In the genomic region with DNA sequence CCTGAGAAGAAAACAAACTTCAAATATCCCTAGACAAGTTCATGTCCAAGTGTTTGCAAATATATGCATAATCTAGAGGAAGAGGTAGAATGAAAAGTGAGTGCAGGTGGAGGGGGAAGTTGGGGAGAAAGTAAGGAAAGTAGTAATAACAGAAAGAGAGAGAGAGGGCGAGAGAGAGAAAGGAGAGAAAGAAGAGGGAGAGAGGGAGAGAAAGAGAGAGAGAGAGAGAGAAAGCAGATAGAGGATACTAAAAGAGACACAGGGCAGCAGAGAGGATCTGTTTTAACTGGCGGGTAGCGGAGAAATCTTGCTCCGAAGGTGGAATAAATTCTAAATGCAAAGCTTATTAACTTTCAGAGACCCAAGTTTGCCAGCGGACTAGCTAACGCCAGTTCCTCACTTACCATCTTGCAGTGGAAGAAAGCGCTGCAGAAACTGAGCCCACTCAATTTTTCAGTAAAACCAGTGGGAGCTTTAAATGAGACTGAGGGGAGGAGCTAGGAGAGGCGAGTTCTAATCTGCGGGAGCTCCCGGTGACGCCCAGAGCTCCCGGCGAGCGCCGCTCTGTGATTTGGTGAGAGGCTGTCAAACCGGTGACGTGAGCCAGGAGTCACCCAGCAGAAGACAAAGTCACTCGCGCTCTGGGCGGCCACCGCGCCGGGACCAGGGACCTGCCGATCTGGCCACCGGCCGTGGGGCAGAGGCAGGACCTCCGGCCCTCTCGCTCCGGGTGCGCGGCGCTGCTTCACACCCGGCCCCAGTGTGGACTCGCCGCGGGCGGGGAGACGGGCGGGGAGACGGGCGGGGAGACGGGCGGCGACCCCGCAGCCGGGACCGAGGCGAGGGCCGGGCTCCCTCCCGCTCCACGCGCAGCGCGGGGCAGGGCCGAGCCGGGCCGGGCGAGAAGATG, we compare ENCODE assay signal across 8 cellular contexts. TPM values are rescaled to one million over a fixed set of nuclear protein-coding genes. Genes with fewer than 3 reads are reported as not detected.
A peak's percentile ranks its signal among the peaks of the same experiment; 100 is the strongest.
DNase-seq lines count a peak whose midpoint lies in the region; ATAC-seq and TF ChIP-seq lines count a peak whose summit lies in the region.

A gene with protein sequence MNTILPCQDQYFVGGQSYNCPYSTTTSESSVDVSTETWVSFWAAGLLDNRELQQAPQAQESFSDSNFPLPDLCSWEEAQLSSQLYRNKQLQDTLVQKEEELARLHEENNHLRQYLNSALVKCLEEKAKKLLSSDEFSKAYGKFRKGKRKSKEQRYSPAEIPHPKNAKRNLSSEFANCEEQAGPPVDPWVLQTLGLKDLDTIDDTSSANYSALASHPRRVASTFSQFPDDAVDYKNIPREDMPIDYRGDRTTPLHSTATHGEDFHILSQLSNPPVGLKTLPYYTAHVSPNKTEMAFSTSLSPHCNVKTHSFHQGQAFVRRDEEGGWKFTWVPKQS (minus strand): TSS at position 486 of the 910 bp plus-strand sequence. CDS start 79 bp downstream, at position 407.

- no peak within 1 kb of the TSS for H4K91ac ChIP-seq in neuronal stem cell (ENCODE audit: low read depth, low read length, poor library complexity)

- peaks cover 32% of the 10 kb centered on the region for H3K27me3 Mint-ChIP-seq in activated naive CD8-positive, alpha-beta T cell
- peaks cover 3% of the 10 kb centered on the region for H3K27me3 Mint-ChIP-seq in glutamatergic neuron (ENCODE audit: unreplicated experiment)

- H3K27me3 ChIP-seq in neuronal stem cell (ENCODE audit: control insufficient read depth in 3 of 3, insufficient read depth in 3 of 3, low read depth in 1 of 3, low read length in 3 of 3) (peaks cover 0 to 51% (median 22%) of the 10 kb centered on the region in 3 experiments), upper lobe of right lung (peaks cover 18% of the 10 kb centered on the region)

- no peak within 1 kb of the TSS for H3K18ac ChIP-seq in neuronal stem cell (ENCODE audit: low read length)

- H3K27ac Mint-ChIP-seq in activated naive CD8-positive, alpha-beta T cell, result no peak within 1 kb of the TSS
- peak within 1 kb of the TSS; percentile 87 for H3K27ac Mint-ChIP-seq in glutamatergic neuron (ENCODE audit: unreplicated experiment)

- H3K9me3 ChIP-seq in neuronal stem cell (replicated peaks in 1 of 2; ENCODE audit: control insufficient read depth in 2 of 2, insufficient read depth in 1 of 2, low read depth in 1 of 2, low read length in 2 of 2), result no peaks in the 10 kb centered on the region
- H3K9me3 ChIP-seq in upper lobe of right lung, result no peaks in the 10 kb centered on the region

- no peaks in the 10 kb centered on the region for H3K9me3 Mint-ChIP-seq in activated naive CD8-positive, alpha-beta T cell (ENCODE audit: low read depth)
- H3K9me3 Mint-ChIP-seq in glutamatergic neuron (ENCODE audit: unreplicated experiment), result no peaks in the 10 kb centered on the region

- no peaks in the 10 kb centered on the region for H3K36me3 ChIP-seq in neuronal stem cell (replicated peaks in 1 of 2; ENCODE audit: control insufficient read depth in 2 of 2, insufficient read depth in 2 of 2, low read length in 2 of 2)
- H3K36me3 ChIP-seq in upper lobe of right lung, result no peaks in the 10 kb centered on the region

- peak; percentile 64 for DNase-seq in activated CD4-positive, alpha-beta T cell treated with anti-CD3 and anti-CD28 coated beads for 48 hours
- no peak for DNase-seq in activated CD4-positive, alpha-beta T cell treated with anti-CD3 and anti-CD28 coated beads for 1 hour
- DNase-seq in NCI-H69 (lab: John Stamatoyannopoulos, UW), result peak; percentile 71
- peak; percentile 90 for DNase-seq in glutamatergic neuron
- DNase-seq in neuronal stem cell (ENCODE audit: low spot score), result peak; percentile 63
- DNase-seq in upper lobe of right lung, result peak; percentile 91

- H3K4me1 Mint-ChIP-seq in activated naive CD8-positive, alpha-beta T cell (ENCODE audit: low read depth), result peaks cover 7% of the 10 kb centered on the region
- no peaks in the 10 kb centered on the region for H3K4me1 Mint-ChIP-seq in glutamatergic neuron (ENCODE audit: low read depth, unreplicated experiment)

- ATAC-seq in HG02798 (IDR thresholded peaks at IDR 0.05; ENCODE audit: poor library complexity, unreplicated experiment) (peak; percentile 74), upper lobe of right lung (peak; percentile 99)

- H3K4me3 ChIP-seq in neuronal stem cell (ENCODE audit: low read length in 2 of 2), result peak within 1 kb of the TSS; percentile 39 to 86
- peak within 1 kb of the TSS; percentile 56 for H3K4me3 ChIP-seq in upper lobe of right lung

- H4K8ac ChIP-seq in neuronal stem cell (ENCODE audit: low read depth, low read length), result no peak within 1 kb of the TSS

- peak within 1 kb of the TSS; percentile 95 for H2AFZ ChIP-seq in neuronal stem cell (ENCODE audit: low read length)

- H2AK5ac ChIP-seq in neuronal stem cell (ENCODE audit: low read depth, low read length), result no peak within 1 kb of the TSS

- no peak within 1 kb of the TSS for H2BK5ac ChIP-seq in neuronal stem cell (ENCODE audit: low read length)

- H3K23ac ChIP-seq in neuronal stem cell (ENCODE audit: low read depth, low read length, poor library complexity), result no peak within 1 kb of the TSS

- no peaks in the 10 kb centered on the region for H3K79me1 ChIP-seq in neuronal stem cell (ENCODE audit: low read depth, low read length)

- H3K27ac ChIP-seq in neuronal stem cell (replicated peaks; ENCODE audit: low read length) (no peak within 1 kb of the TSS), upper lobe of right lung (no peak within 1 kb of the TSS)

- H2BK15ac ChIP-seq in neuronal stem cell (ENCODE audit: low read length), result no peak within 1 kb of the TSS

- peak within 1 kb of the TSS; percentile 60 for H3K9ac ChIP-seq in neuronal stem cell (ENCODE audit: low read depth, low read length, poor library complexity)

- peak within 1 kb of the TSS; percentile 93 for H3K4me2 ChIP-seq in neuronal stem cell (ENCODE audit: insufficient read depth, low read length, poor library complexity, severe bottlenecking)

- no peaks in the 10 kb centered on the region for H3K36me3 Mint-ChIP-seq in activated naive CD8-positive, alpha-beta T cell
- no peaks in the 10 kb centered on the region for H3K36me3 Mint-ChIP-seq in glutamatergic neuron (ENCODE audit: unreplicated experiment)

- no peak within 1 kb of the TSS for H2BK12ac ChIP-seq in neuronal stem cell (ENCODE audit: low read length)

- H2BK120ac ChIP-seq in neuronal stem cell (ENCODE audit: low read depth, low read length), result no peak within 1 kb of the TSS

- H3K14ac ChIP-seq in neuronal stem cell (ENCODE audit: low read length), result peak within 1 kb of the TSS; percentile 23

- peak within 1 kb of the TSS; percentile 77 for H3K4me3 Mint-ChIP-seq in activated naive CD8-positive, alpha-beta T cell
- H3K4me3 Mint-ChIP-seq in glutamatergic neuron (ENCODE audit: unreplicated experiment), result peak within 1 kb of the TSS; percentile 94

- intact Hi-C loops in upper lobe of right lung (cut with DNase I), result no loop called here

- no peak within 1 kb of the TSS for H3K4ac ChIP-seq in neuronal stem cell (ENCODE audit: low read length)

- TF ChIP-seq CTCF in glutamatergic neuron (IDR thresholded peaks at IDR 0.05; ENCODE audit: partially characterized antibody, unreplicated experiment) (no peak), upper lobe of right lung (IDR thresholded peaks at IDR 0.05) (no peak)

- WGBS in neuronal stem cell (ENCODE audit: extremely low coverage in 2 of 2, insufficient read length in 2 of 2, insufficient replicate concordance in 1 of 2), 2 donors, result no CpG with 5 or more reads among the region's 58 CpGs

- H3K4me1 ChIP-seq in neuronal stem cell (ENCODE audit: control insufficient read depth in 2 of 2, insufficient read depth in 1 of 2, low read depth in 1 of 2, low read length in 2 of 2) (peaks cover 0 to 2% of the 10 kb centered on the region in 2 donors), upper lobe of right lung (no peaks in the 10 kb centered on the region)

RNA-seq across cellular contexts. Expression of the gene that starts here (rescaled TPM):
- total RNA-seq in glutamatergic neuron (ENCODE audit: unreplicated experiment) (0.64 TPM), upper lobe of right lung (not detected)
- polyA plus RNA-seq in neuronal stem cell (2013, experiment 1 of 2), result not detected
- polyA plus RNA-seq in neuronal stem cell (2013, experiment 2 of 2), result not detected

Comparison
In these comparisons a context has a peak if more than half of its experiments do, and no peak if none do; other contexts are left out.
1. Peak in DNase-seq in glutamatergic neuron; RNA of the gene not detected or under 1 TPM.
2. Peak in DNase-seq, ATAC-seq and H3K4me3 ChIP-seq in upper lobe of right lung; RNA of the gene not detected or under 1 TPM.